33 cellular contexts compared by ENCODE assay signal in genomic region chr2:2528801-2529200, GRCh38.
"Had no signal": no experiment of that assay in that cellular context is flagged by ENCODE, and none has a peak within 500 bp of the region (broad histone marks: within the 10 kb centered on the region; RNA-seq: fewer than 3 reads in every experiment).

No MANE protein-coding gene starts in this region.

- H3K36me3 ChIP-seq: brain microvascular endothelial cell, colonic mucosa, esophagus squamous epithelium, gastroesophageal sphincter, WERI-Rb-1 had no signal

- H3K9me3 ChIP-seq: colonic mucosa, esophagus squamous epithelium, gastroesophageal sphincter had no signal

- H3K27ac Mint-ChIP-seq: activated B cell treated with CpG ODN at 0.5 μM for 24 hours; activated CD8-positive, alpha-beta T cell treated with anti-CD3 and anti-CD28 coated beads for 36 hours; activated naive CD8-positive, alpha-beta T cell; activated T-helper 17 cell treated with anti-CD3 and anti-CD28 coated beads, Interleukin-2, amount 50 U/mL, for 72 hours; T-helper 17 cell; T-helper 2 cell treated with Interferon-gamma antibody and Interleukin-4, amounts not matched to agents 5 μg/mL and 100 μg/mL, for 36 hours had no signal

- H3K27me3 Mint-ChIP-seq: activated B cell treated with CpG ODN at 0.5 μM for 24 hours; activated CD8-positive, alpha-beta T cell treated with anti-CD3 and anti-CD28 coated beads for 36 hours; activated naive CD8-positive, alpha-beta T cell; activated T-helper 17 cell treated with anti-CD3 and anti-CD28 coated beads, Interleukin-2, amount 50 U/mL, for 72 hours; central memory CD8-positive, alpha-beta T cell had no signal

- H3K27ac ChIP-seq: brain microvascular endothelial cell, colonic mucosa, epithelial cell of prostate, esophagus squamous epithelium, gastroesophageal sphincter, WERI-Rb-1 had no signal

- H3K36me3 Mint-ChIP-seq: activated naive CD8-positive, alpha-beta T cell had no signal

- FAIRE-seq: astrocyte, bronchial epithelial cell, endometrium, endothelial cell of umbilical vein had no signal

- H3K9me3 Mint-ChIP-seq: activated B cell treated with CpG ODN at 0.5 μM for 24 hours; activated CD8-positive, alpha-beta T cell treated with anti-CD3 and anti-CD28 coated beads for 36 hours; activated T-cell treated with anti-CD3 and anti-CD28 coated beads, Interleukin-2, amount 50 U/mL, for 4 hours; activated T-helper 17 cell treated with anti-CD3 and anti-CD28 coated beads, Interleukin-2, amount 50 U/mL, for 72 hours; central memory CD8-positive, alpha-beta T cell; T-helper 2 cell treated with Interferon-gamma antibody and Interleukin-4, amounts not matched to agents 5 μg/mL and 100 μg/mL, for 36 hours had no signal

- H3K4me1 ChIP-seq: colonic mucosa, esophagus squamous epithelium had no signal

- ATAC-seq: activated CD4-positive, CD25-positive, alpha-beta regulatory T cell treated with anti-CD3 and anti-CD28 coated beads, Interleukin-2, amount 50 U/mL, for 24 hours; activated CD8-positive, alpha-beta T cell treated with anti-CD3 and anti-CD28 coated beads for 36 hours; activated T-cell treated with anti-CD3 and anti-CD28 coated beads, Interleukin-2, amount 50 U/mL, for 4 hours; activated T-helper 17 cell treated with anti-CD3 and anti-CD28 coated beads, Interleukin-2, amount 50 U/mL, for 72 hours; gastroesophageal sphincter; T-helper 17 cell had no signal

- H3K4me1 Mint-ChIP-seq: activated B cell treated with CpG ODN at 0.5 μM for 24 hours; activated T-helper 17 cell treated with anti-CD3 and anti-CD28 coated beads, Interleukin-2, amount 50 U/mL, for 72 hours; central memory CD8-positive, alpha-beta T cell; T-helper 17 cell had no signal

- H3K27me3 ChIP-seq: brain microvascular endothelial cell, colonic mucosa, esophagus squamous epithelium, gastroesophageal sphincter had no signal

- H3K4me3 Mint-ChIP-seq: activated B cell treated with CpG ODN at 0.5 μM for 24 hours; activated CD8-positive, alpha-beta T cell treated with anti-CD3 and anti-CD28 coated beads for 36 hours; activated naive CD8-positive, alpha-beta T cell; activated T-cell treated with anti-CD3 and anti-CD28 coated beads, Interleukin-2, amount 50 U/mL, for 4 hours; activated T-helper 17 cell treated with anti-CD3 and anti-CD28 coated beads, Interleukin-2, amount 50 U/mL, for 72 hours; central memory CD8-positive, alpha-beta T cell; T-helper 17 cell; T-helper 2 cell treated with Interferon-gamma antibody and Interleukin-4, amounts not matched to agents 5 μg/mL and 100 μg/mL, for 36 hours had no signal

- H3K4me3 ChIP-seq: colonic mucosa, esophagus squamous epithelium, gastroesophageal sphincter had no signal

- DNase-seq: activated B cell treated with CpG ODN at 0.5 μM for 24 hours; activated CD4-positive, alpha-beta T cell treated with anti-CD3 and anti-CD28 coated beads for 48 hours; activated CD4-positive, alpha-beta T cell treated with anti-CD3 and anti-CD28 coated beads, Interleukin-2, amount 50 U/mL, for 1 hour; activated CD4-positive, alpha-beta T cell treated with anti-CD3 and anti-CD28 coated beads, Interleukin-2, amount 50 U/mL, for 48 hours; activated CD8-positive, alpha-beta memory T cell treated with anti-CD3 and anti-CD28 coated beads for 24 hours; activated CD8-positive, alpha-beta T cell treated with anti-CD3 and anti-CD28 coated beads for 36 hours; activated effector memory CD4-positive, alpha-beta T cell treated with Interleukin-2 at 50 U/mL for 16 hours; activated gamma-delta T cell treated with Interleukin-2 at 50 U/mL for 16 hours; activated naive CD4-positive, alpha-beta T cell treated with anti-CD3 and anti-CD28 coated beads, Interleukin-2, amount 50 U/mL, for 16 hours; activated naive CD4-positive, alpha-beta T cell treated with Interleukin-2 at 50 U/mL for 16 hours; activated T-cell treated with anti-CD3 and anti-CD28 coated beads, Interleukin-2, amount 50 U/mL, for 4 hours; amniotic stem cell; anterior cingulate cortex; brain microvascular endothelial cell; colonic mucosa; effector CD8-positive, alpha-beta T cell; esophagus squamous epithelium; foreskin melanocyte; T-helper 1 cell; T-helper 17 cell; T1000; WERI-Rb-1 had no signal
